ENCODE assay signal across 17 cellular contexts in genomic region chr10:66353422-66353821, GRCh38.
A peak's percentile ranks its signal among the peaks of the same experiment; 100 is the strongest.
DNase-seq lines count a peak whose midpoint lies in the region; ATAC-seq and TF ChIP-seq lines count a peak whose summit lies in the region.
"Had no signal": no experiment of that assay in that cellular context is flagged by ENCODE, and none has a peak within 500 bp of the region (broad histone marks: within the 10 kb centered on the region; RNA-seq: fewer than 3 reads in every experiment).

No MANE protein-coding gene starts in this region.

- H3K27ac Mint-ChIP-seq in nephron progenitor cell, result peak overlapping the region; percentile 60
- no peak overlapping the region for H3K27ac Mint-ChIP-seq in T-helper 2 cell treated with Interferon-gamma antibody and Interleukin-4, amounts not matched to agents 5 μg/mL and 100 μg/mL, for 36 hours
- H3K27ac Mint-ChIP-seq: CD8-positive, alpha-beta memory T cell had no signal

- WGBS in testis, 2 donors, result 18 to 26% methylated on average over 3 of the region's 3 CpGs

- no peaks in the 10 kb centered on the region for H3K9me3 ChIP-seq in right atrium auricular region
- no peaks in the 10 kb centered on the region for H3K9me3 ChIP-seq in testis
- H3K9me3 ChIP-seq: BLaER1, Caco-2 had no signal

- no peak overlapping the region for H3K4me3 ChIP-seq in right atrium auricular region
- no peak overlapping the region for H3K4me3 ChIP-seq in testis
- H3K4me3 ChIP-seq: BLaER1, GM23248 had no signal

- TF ChIP-seq CTCF in right atrium auricular region (IDR thresholded peaks at IDR 0.05) (no peak), nephron progenitor cell (IDR thresholded peaks at IDR 0.05) (no peak), testis (IDR thresholded peaks at IDR 0.05) (no peak)

- no peaks in the 10 kb centered on the region for H3K27me3 ChIP-seq in right atrium auricular region
- no peaks in the 10 kb centered on the region for H3K27me3 ChIP-seq in testis
- H3K27me3 ChIP-seq: BLaER1 had no signal

- ATAC-seq in Right ventricle myocardium inferior (peak; percentile 72), left cardiac atrium (peak in 1 of 2 donors; percentile 72), GM18498 (IDR thresholded peaks at IDR 0.05; ENCODE audit: unreplicated experiment) (no peak), HG03521 (IDR thresholded peaks at IDR 0.05; ENCODE audit: unreplicated experiment) (no peak)
- ATAC-seq: HepG2 had no signal

- H3K27ac ChIP-seq in right atrium auricular region, result no peak overlapping the region
- H3K27ac ChIP-seq in testis, result peak overlapping the region in 1 of 2 donors; percentile 9
- H3K27ac ChIP-seq: 22Rv1, BLaER1, GM23248 had no signal

- peaks cover 12% of the 10 kb centered on the region for H3K4me1 Mint-ChIP-seq in nephron progenitor cell
- no peaks in the 10 kb centered on the region for H3K4me1 Mint-ChIP-seq in T-helper 2 cell treated with Interferon-gamma antibody and Interleukin-4, amounts not matched to agents 5 μg/mL and 100 μg/mL, for 36 hours (ENCODE audit: low read depth)
- H3K4me1 Mint-ChIP-seq: CD8-positive, alpha-beta memory T cell had no signal

- H3K36me3 ChIP-seq in right atrium auricular region, result no peaks in the 10 kb centered on the region
- H3K36me3 ChIP-seq in testis (ENCODE audit: low read depth, missing control alignments), result no peaks in the 10 kb centered on the region
- H3K36me3 ChIP-seq: BLaER1 had no signal

- no peak for TF ChIP-seq POLR2A in testis (IDR thresholded peaks at IDR 0.05)

- peaks cover 5% of the 10 kb centered on the region for H3K27me3 Mint-ChIP-seq in nephron progenitor cell (ENCODE audit: low read depth, poor library complexity)
- H3K27me3 Mint-ChIP-seq in T-helper 2 cell treated with Interferon-gamma antibody and Interleukin-4, amounts not matched to agents 5 μg/mL and 100 μg/mL, for 36 hours (ENCODE audit: low read depth), result no peaks in the 10 kb centered on the region
- H3K27me3 Mint-ChIP-seq: CD8-positive, alpha-beta memory T cell had no signal

- no peak for DNase-seq in Right ventricle myocardium inferior (ENCODE audit: missing footprints)
- no peak for DNase-seq in right atrium auricular region (ENCODE audit: low spot score)
- DNase-seq in left cardiac atrium, result peak; percentile 30
- no peak for DNase-seq in nephron progenitor cell
- peak; percentile 75 for DNase-seq in testis
- no peak for DNase-seq in T-helper 2 cell treated with Interferon-gamma antibody and Interleukin-4, amounts not matched to agents 5 μg/mL and 100 μg/mL, for 36 hours (ENCODE audit: low spot score)
- DNase-seq: Caco-2; CD8-positive, alpha-beta memory T cell; DND-41; GF-D8; GM23248; H7 had no signal

- H3K36me3 Mint-ChIP-seq in nephron progenitor cell (ENCODE audit: low read depth), result no peaks in the 10 kb centered on the region
- H3K36me3 Mint-ChIP-seq in T-helper 2 cell treated with Interferon-gamma antibody and Interleukin-4, amounts not matched to agents 5 μg/mL and 100 μg/mL, for 36 hours (ENCODE audit: low read depth), result no peaks in the 10 kb centered on the region
- H3K36me3 Mint-ChIP-seq: CD8-positive, alpha-beta memory T cell had no signal

- no peaks in the 10 kb centered on the region for H3K4me1 ChIP-seq in right atrium auricular region
- H3K4me1 ChIP-seq in testis, result no peaks in the 10 kb centered on the region
- H3K4me1 ChIP-seq: BLaER1 had no signal

- no peaks in the 10 kb centered on the region for H3K9me3 Mint-ChIP-seq in nephron progenitor cell
- no peaks in the 10 kb centered on the region for H3K9me3 Mint-ChIP-seq in T-helper 2 cell treated with Interferon-gamma antibody and Interleukin-4, amounts not matched to agents 5 μg/mL and 100 μg/mL, for 36 hours

- no peak overlapping the region for H3K4me3 Mint-ChIP-seq in nephron progenitor cell
- no peak overlapping the region for H3K4me3 Mint-ChIP-seq in T-helper 2 cell treated with Interferon-gamma antibody and Interleukin-4, amounts not matched to agents 5 μg/mL and 100 μg/mL, for 36 hours
- H3K4me3 Mint-ChIP-seq: CD8-positive, alpha-beta memory T cell had no signal

- intact Hi-C loops in Right ventricle myocardium inferior (cut with DNase I), result no loop called here
- intact Hi-C loops in left cardiac atrium (cut with DNase I), result no loop called here
- intact Hi-C loops in testis (cut with DNase I; ENCODE audit: low total_unique reads), result no loop called here

Comparison
In these comparisons a context has a peak if more than half of its experiments do, and no peak if none do; other contexts are left out.
1. DNase-seq: peak in left cardiac atrium (single experiment) and testis (single experiment); none in Right ventricle myocardium inferior (single experiment), right atrium auricular region (single experiment), nephron progenitor cell (single experiment) and T-helper 2 cell treated with Interferon-gamma antibody and Interleukin-4, amounts not matched to agents 5 μg/mL and 100 μg/mL, for 36 hours (single experiment).